ENCODE assay signal across 8 cellular contexts in the genomic region with DNA sequence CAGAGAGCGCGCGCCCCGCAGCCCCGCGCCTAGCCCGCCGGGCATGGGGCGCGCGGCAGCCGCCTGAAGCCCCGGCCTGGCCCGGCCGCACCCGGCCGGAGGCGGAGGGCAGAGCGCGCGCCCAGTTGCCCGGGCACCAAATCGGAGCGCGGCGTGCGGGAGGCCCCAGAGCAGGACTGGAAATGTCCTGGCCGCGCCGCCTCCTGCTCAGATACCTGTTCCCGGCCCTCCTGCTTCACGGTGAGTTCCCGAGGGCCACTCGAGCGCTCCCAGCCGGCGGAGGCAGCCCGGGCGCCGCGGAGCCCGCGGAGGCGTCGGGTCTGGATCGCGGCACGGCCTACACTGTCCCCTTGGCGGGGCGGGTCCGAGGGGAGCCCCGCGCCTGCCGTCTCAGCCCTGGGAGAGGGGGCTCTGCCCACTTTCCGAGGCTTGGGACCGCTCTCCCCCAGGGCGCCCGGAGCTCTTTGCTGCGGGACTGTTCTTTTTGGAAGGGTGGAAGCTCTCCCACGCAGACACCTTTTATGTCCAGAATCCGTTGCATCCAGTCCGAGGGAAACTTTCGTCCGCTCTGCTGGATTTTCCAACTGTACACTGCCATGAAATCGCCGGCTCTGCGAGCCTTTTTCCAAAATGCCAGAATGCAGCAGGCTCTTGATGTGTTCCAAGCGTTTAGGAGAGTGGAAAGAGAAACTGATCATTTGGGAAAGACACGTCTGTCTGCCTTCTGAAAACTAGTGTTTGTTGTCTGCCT. TPM values are rescaled to one million over a fixed set of nuclear protein-coding genes. Genes with fewer than 3 reads are reported as not detected.
DNase-seq lines count a peak whose midpoint lies in the region; ATAC-seq and TF ChIP-seq lines count a peak whose summit lies in the region.

No MANE protein-coding gene starts in this region.

- TF ChIP-seq CTCF in WERI-Rb-1 (IDR thresholded peaks at IDR 0.05; ENCODE audit: low read depth, low read length): no peak

- H3K27ac ChIP-seq in WERI-Rb-1: peak overlapping the region; percentile 62

- intact Hi-C loops in left ventricle myocardium superior (cut with micrococcal nuclease): loop anchor here (10.0 kb wide), 1 partner anchor 70 kb away; a partner anchor contains a TSS

- H3K27me3 ChIP-seq in H7 (ENCODE audit: control insufficient read depth, insufficient read depth, low read length) (peaks cover 20% of the 10 kb centered on the region), WERI-Rb-1 (ENCODE audit: insufficient read depth, low read depth, severe bottlenecking) (no peaks in the 10 kb centered on the region)

- DNase-seq in H7: no peak
- peak; percentile 25 for DNase-seq in WERI-Rb-1
- DNase-seq in left ventricle myocardium superior: peak; percentile 57
- no peak for DNase-seq in skeletal muscle cell (ENCODE audit: low read depth)
- DNase-seq in GOT3 (lab: John Stamatoyannopoulos, UW): no peak
- no peak for DNase-seq in NCI-H1105 (lab: John Stamatoyannopoulos, UW)
- no peak for DNase-seq in erythroblast (lab: John Stamatoyannopoulos, UW)

- TF ChIP-seq POLR2A in erythroblast (IDR thresholded peaks at IDR 0.05; ENCODE audit: low read length): no peak

- no peaks in the 10 kb centered on the region for H3K9me3 ChIP-seq in WERI-Rb-1 (ENCODE audit: severe bottlenecking)

- H3K4me3 ChIP-seq in H7 (ENCODE audit: insufficient read depth, low read depth, low read length) (peak overlapping the region; percentile 70), WERI-Rb-1 (ENCODE audit: low read depth, low read length) (peak overlapping the region; percentile 77), skeletal muscle cell (ENCODE audit: low read depth, low read length) (peak overlapping the region; percentile 38)

- ATAC-seq in left ventricle myocardium superior: peak; percentile 6
- ATAC-seq in GM18502 (IDR thresholded peaks at IDR 0.05; ENCODE audit: poor library complexity, unreplicated experiment): no peak

- H3K36me3 ChIP-seq in H7 (replicated peaks; ENCODE audit: control insufficient read depth, insufficient read depth, low read length) (no peaks in the 10 kb centered on the region), WERI-Rb-1 (no peaks in the 10 kb centered on the region)

RNA-seq across cellular contexts. Expression of a gene that starts 0.5 kb away (rescaled TPM):
- total RNA-seq in H7 (2014; rRNA removed; shearing (Covaris generic)): 26.8 and 40.2 TPM in 2 replicates
- 24.9 TPM for total RNA-seq in left ventricle myocardium superior

Comparison
In these comparisons a context has a peak if more than half of its experiments do, and no peak if none do; other contexts are left out.
1. DNase-seq: peak in WERI-Rb-1 (single experiment) and left ventricle myocardium superior (single experiment); none in H7 (single experiment), skeletal muscle cell (single experiment), GOT3 (single experiment), NCI-H1105 (single experiment) and erythroblast (0 of 2).
2. Peak in every context shown above with its lines, with median percentiles within 50 percentile points of each other: H3K4me3 ChIP-seq.